ENCODE assay signal across 20 cellular contexts in the genomic region with DNA sequence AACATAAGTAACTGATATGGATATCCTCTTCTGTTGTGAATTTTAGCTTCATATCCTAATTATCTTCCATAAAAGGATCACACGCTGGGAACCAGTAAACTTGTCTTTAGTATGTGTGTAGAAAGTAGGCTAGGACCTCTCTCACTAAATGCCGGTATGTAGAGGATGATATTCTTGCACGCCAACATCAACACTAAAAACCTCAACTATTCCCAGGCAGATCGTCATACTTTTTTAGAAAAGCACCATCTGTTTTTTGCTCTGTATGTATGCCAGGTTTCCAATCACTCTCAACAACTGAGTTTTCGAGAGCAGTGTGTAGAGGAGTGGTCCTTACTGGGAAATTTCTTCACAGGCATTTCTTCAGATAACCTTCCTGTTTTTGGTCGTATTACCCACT.
"Had no signal": no experiment of that assay in that cellular context is flagged by ENCODE, and none has a peak within 500 bp of the region (broad histone marks: within the 10 kb centered on the region; RNA-seq: fewer than 3 reads in every experiment).

No MANE protein-coding gene starts in this region.

- H3K36me3 ChIP-seq: cardiac muscle cell, left ventricle myocardium inferior, sigmoid colon, vagina had no signal

- DNase-seq: activated CD4-positive, alpha-beta T cell treated with anti-CD3 and anti-CD28 coated beads, Interleukin-2, amount 50 U/mL, for 1 hour; activated T-cell treated with anti-CD3 and anti-CD28 coated beads, Interleukin-2, amount 50 U/mL, for 1 hour; aorta; foreskin melanocyte; immature natural killer cell; left ventricle myocardium inferior; natural killer cell; retina; sigmoid colon; stimulated activated CD4-positive, alpha-beta T cell treated with anti-CD3 and anti-CD28 coated beads, Interleukin-4, amount 100 ng/mL, for 1 hour; stimulated activated naive CD4-positive, alpha-beta T cell; testis; trophoblast cell had no signal

- H3K9me3 ChIP-seq: left ventricle myocardium inferior, sigmoid colon, testis, vagina had no signal

- H3K4me3 ChIP-seq: cardiac muscle cell, hepatocyte, left ventricle myocardium inferior, sigmoid colon, testis, vagina had no signal

- H3K27me3 ChIP-seq: cardiac muscle cell, hepatocyte, sigmoid colon, testis, vagina had no signal

- H3K27ac ChIP-seq: cardiac muscle cell, epithelial cell of prostate, hepatocyte, left ventricle myocardium inferior, sigmoid colon, testis, vagina, VCaP had no signal

- ATAC-seq: activated CD4-positive, CD25-positive, alpha-beta regulatory T cell treated with anti-CD3 and anti-CD28 coated beads, Interleukin-2, amount 50 U/mL, for 24 hours; activated naive CD4-positive, alpha-beta T cell treated with anti-CD3 and anti-CD28 coated beads, Interleukin-2, amount 50 U/mL, for 72 hours; natural killer cell had no signal

- H3K4me1 ChIP-seq: left ventricle myocardium inferior, sigmoid colon, testis, vagina had no signal
